8 cellular contexts compared by ENCODE assay signal in genomic region chrX:109732780-109733657, GRCh38. TPM values are rescaled to one million over a fixed set of nuclear protein-coding genes. Genes with fewer than 3 reads are reported as not detected.
DNase-seq lines count a peak whose midpoint lies in the region; ATAC-seq and TF ChIP-seq lines count a peak whose summit lies in the region.

Gene ACSL4 (minus strand): TSS chrX:109733257. CDS start chrX:109683363, 49,894 bp downstream.

- peak within 1 kb of the TSS; percentile 97 for H3K4me3 Mint-ChIP-seq in type B pancreatic cell

- H3K27me3 ChIP-seq in adrenal gland, result no peaks in the 10 kb centered on the region
- H3K27me3 ChIP-seq in heart left ventricle, result peaks cover 0 to 5% (median 0%) of the 10 kb centered on the region in 9 donors

- H3K27me3 Mint-ChIP-seq in type B pancreatic cell, result peaks cover 9% of the 10 kb centered on the region

- peak within 1 kb of the TSS; percentile 95 for H3K4me3 ChIP-seq in GM12865 (ENCODE audit: low read depth, low read length)
- H3K4me3 ChIP-seq in adrenal gland, result peak within 1 kb of the TSS in 3 of 4 donors; percentile 43 to 71 (median 67)
- H3K4me3 ChIP-seq in heart left ventricle, result peak within 1 kb of the TSS; percentile 57 to 99 (median 78)

- peaks cover 0 to 6% of the 10 kb centered on the region in 2 donors for H3K4me1 ChIP-seq in adrenal gland (replicated peaks in 1 of 2)
- H3K4me1 ChIP-seq in heart left ventricle, result peaks cover 0 to 38% (median 0%) of the 10 kb centered on the region in 12 donors

- peaks cover 11% of the 10 kb centered on the region for H3K36me3 Mint-ChIP-seq in type B pancreatic cell

- no peaks in the 10 kb centered on the region for H3K36me3 ChIP-seq in adrenal gland (replicated peaks in 1 of 2)
- no peaks in the 10 kb centered on the region for H3K36me3 ChIP-seq in heart left ventricle

- peak; percentile 50 to 83 for TF ChIP-seq POLR2A in adrenal gland (IDR thresholded peaks at IDR 0.05)
- peak in 1 of 2 donors; percentile 70 for TF ChIP-seq POLR2A in heart left ventricle (IDR thresholded peaks at IDR 0.05)

- intact Hi-C loops in T-helper 1 cell treated with Interleukin-12 subunit alpha and Interleukin-12 subunit beta and Interleukin-4 antibody, amounts not matched to agents 30 ng/mL and 1 ng/mL, for 36 hours (cut with micrococcal nuclease), result loop anchor here (1.0 to 5.0 kb wide), 7 partner anchors 11 to 585 kb away; partner anchors contain the start of genes AMMECR1, NXT2 and TMEM164
- intact Hi-C loops in adrenal gland (cut with DNase I) (no loop called here), heart left ventricle (cut with DNase I) (no loop called here), posterior vena cava (cut with DNase I) (no loop called here)

- ATAC-seq in HG02759 (IDR thresholded peaks at IDR 0.05; ENCODE audit: unreplicated experiment), result peak; percentile 88
- ATAC-seq in heart left ventricle, result peak; percentile 93 to 99 (median 99)

- WGBS in adrenal gland, 4 donors, result 0 to 64% (median 38%) methylated on average over 12 to 91 of the region's 94 CpGs; no CpG with 5 or more reads in 1 of the 4 donors
- 0 to 50% (median 25%) methylated on average over 76 to 94 of the region's 94 CpGs for WGBS in heart left ventricle, 4 donors

- H3K9me3 Mint-ChIP-seq in type B pancreatic cell, result peaks cover 7% of the 10 kb centered on the region

- TF ChIP-seq CTCF in GM12865 (IDR thresholded peaks at IDR 0.05; ENCODE audit: insufficient read depth, low read depth, low read length, missing control alignments) (no peak), adrenal gland (IDR thresholded peaks at IDR 0.05) (no peak), heart left ventricle (IDR thresholded peaks at IDR 0.05) (no peak), type B pancreatic cell (conservative IDR thresholded peaks at IDR 0.05) (no peak)

- H3K27ac Mint-ChIP-seq in type B pancreatic cell, result peak within 1 kb of the TSS; percentile 77

- peaks cover 9% of the 10 kb centered on the region for H3K4me1 Mint-ChIP-seq in type B pancreatic cell (ENCODE audit: unreplicated experiment)

- H3K9me3 ChIP-seq in adrenal gland (replicated peaks in 1 of 3) (no peaks in the 10 kb centered on the region), heart left ventricle (no peaks in the 10 kb centered on the region)

- peak; percentile 90 for DNase-seq in GM12865 (ENCODE audit: low read depth)
- DNase-seq in NCI-H146 (lab: John Stamatoyannopoulos, UW), result peak; percentile 83
- peak; percentile 87 to 92 (median 90) for DNase-seq in adrenal gland
- peak; percentile 89 to 94 (median 92) for DNase-seq in heart left ventricle
- peak; percentile 96 for DNase-seq in posterior vena cava (ENCODE audit: low spot score)
- DNase-seq in type B pancreatic cell (ENCODE audit: extremely low spot score, unreplicated experiment), result peak; percentile 91

- H3K27ac ChIP-seq in adrenal gland (peak within 1 kb of the TSS; percentile 72 to 91 (median 85)), heart left ventricle (peak within 1 kb of the TSS; percentile 65 to 94 (median 88))

RNA-seq across cellular contexts. Expression of gene ACSL4, which starts in this region (rescaled TPM):
- 42.9 and 43.2 TPM in 2 replicates for total RNA-seq in T-helper 1 cell treated with Interleukin-12 subunit alpha and Interleukin-12 subunit beta and Interleukin-4 antibody, amounts not matched to agents 30 ng/mL and 1 ng/mL, for 36 hours
- total RNA-seq in adrenal gland (100 to 1,000 TPM in 5 of 8 donors, 10 to 100 TPM in 3; 78.3 to 179 (median 118) TPM), heart left ventricle (10 to 100 TPM; 25.6 to 68.7 (median 58.3) TPM), posterior vena cava (10 to 100 TPM; 45.3 to 62.7 TPM), type B pancreatic cell (ENCODE audit: low replicate concordance) (24.7 and 42.9 TPM in 2 replicates)
- polyA plus RNA-seq in adrenal gland (100 to 1,000 TPM in 1 of 3 donors, 10 to 100 TPM in 2; 16.9 to 192 (median 31.8) TPM), heart left ventricle (10 to 100 TPM; 11.7 to 54.7 TPM)

Comparison
In these comparisons a context has a peak if more than half of its experiments do, and no peak if none do; other contexts are left out.
1. Peak in every context shown above with its lines: DNase-seq, ATAC-seq, H3K4me3 ChIP-seq and H3K27ac ChIP-seq.